Comparison of ENCODE assay signal across 18 cellular contexts in genomic region chr3:40637891-40638290, GRCh38.
A peak's percentile ranks its signal among the peaks of the same experiment; 100 is the strongest.
DNase-seq lines count a peak whose midpoint lies in the region; ATAC-seq and TF ChIP-seq lines count a peak whose summit lies in the region.
"Had no signal": no experiment of that assay in that cellular context is flagged by ENCODE, and none has a peak within 500 bp of the region (broad histone marks: within the 10 kb centered on the region; RNA-seq: fewer than 3 reads in every experiment).

No MANE protein-coding gene starts in this region.

- H4K20me1 ChIP-seq in osteoblast (ENCODE audit: insufficient read depth, low read length) = no peaks in the 10 kb centered on the region
- H4K20me1 ChIP-seq: BLaER1 treated with 17β-estradiol and CSF1 and Interleukin-3, amounts not matched to agents 10 nM and 100 nM had no signal

- intact Hi-C loops in heart right ventricle (cut with DNase I) = no loop called here

- no peak overlapping the region for H3K4ac ChIP-seq in neuronal stem cell (ENCODE audit: low read length)

- no peak overlapping the region for H3K14ac ChIP-seq in neuronal stem cell (ENCODE audit: low read length)

- no peak overlapping the region for H2BK5ac ChIP-seq in neuronal stem cell (ENCODE audit: low read length)

- no peak overlapping the region for H3K23ac ChIP-seq in neuronal stem cell (ENCODE audit: low read depth, low read length, poor library complexity)

- H2BK120ac ChIP-seq in neuronal stem cell (ENCODE audit: low read depth, low read length) = no peak overlapping the region

- H4K8ac ChIP-seq in neuronal stem cell (ENCODE audit: low read depth, low read length) = no peak overlapping the region

- peak overlapping the region; percentile 24 for H2AK5ac ChIP-seq in neuronal stem cell (ENCODE audit: low read depth, low read length)

- no peaks in the 10 kb centered on the region for H3K27me3 ChIP-seq in neuronal stem cell (ENCODE audit: control insufficient read depth in 3 of 3, insufficient read depth in 3 of 3, low read depth in 1 of 3, low read length in 3 of 3)
- no peaks in the 10 kb centered on the region for H3K27me3 ChIP-seq in osteoblast (ENCODE audit: insufficient read depth, low read length)
- H3K27me3 ChIP-seq in heart right ventricle = no peaks in the 10 kb centered on the region
- H3K27me3 ChIP-seq: BLaER1 treated with 17β-estradiol and CSF1 and Interleukin-3, amounts not matched to agents 10 nM and 100 nM had no signal

- no peak for ATAC-seq in heart right ventricle
- ATAC-seq: CD8-positive, alpha-beta T cell; GM12878; HepG2 had no signal

- H3K79me1 ChIP-seq in neuronal stem cell (ENCODE audit: low read depth, low read length) = no peaks in the 10 kb centered on the region

- no CpG with 5 or more reads among the region's 2 CpGs for WGBS in neuronal stem cell (ENCODE audit: extremely low coverage in 2 of 2, insufficient read length in 2 of 2, insufficient replicate concordance in 1 of 2), 2 donors
- WGBS in heart right ventricle, 2 donors = 88 to 91% methylated on average over 2 of the region's 2 CpGs

- H3K9ac ChIP-seq in neuronal stem cell (ENCODE audit: low read depth, low read length, poor library complexity) = no peak overlapping the region
- H3K9ac ChIP-seq: BLaER1 treated with 17β-estradiol and CSF1 and Interleukin-3, amounts not matched to agents 10 nM and 100 nM had no signal

- H3K4me2 ChIP-seq in neuronal stem cell (ENCODE audit: insufficient read depth, low read length, poor library complexity, severe bottlenecking) (no peak overlapping the region), osteoblast (ENCODE audit: insufficient read depth, low read length) (no peak overlapping the region)
- H3K4me2 ChIP-seq: BLaER1 treated with 17β-estradiol and CSF1 and Interleukin-3, amounts not matched to agents 10 nM and 100 nM had no signal

- H3K36me3 ChIP-seq in neuronal stem cell (replicated peaks in 1 of 2; ENCODE audit: control insufficient read depth in 2 of 2, insufficient read depth in 2 of 2, low read length in 2 of 2) = no peaks in the 10 kb centered on the region
- no peaks in the 10 kb centered on the region for H3K36me3 ChIP-seq in osteoblast (ENCODE audit: insufficient read depth, low read length)
- H3K36me3 ChIP-seq in heart right ventricle = no peaks in the 10 kb centered on the region
- H3K36me3 ChIP-seq: BLaER1 treated with 17β-estradiol and CSF1 and Interleukin-3, amounts not matched to agents 10 nM and 100 nM had no signal

- no peaks in the 10 kb centered on the region for H3K79me2 ChIP-seq in osteoblast (ENCODE audit: insufficient read depth, low read length)

- H4K91ac ChIP-seq in neuronal stem cell (ENCODE audit: low read depth, low read length, poor library complexity) = no peak overlapping the region

- H3K27ac ChIP-seq in neuronal stem cell (replicated peaks; ENCODE audit: low read length) (no peak overlapping the region), osteoblast (ENCODE audit: low read depth, low read length) (no peak overlapping the region), heart right ventricle (no peak overlapping the region)
- H3K27ac ChIP-seq: BLaER1 treated with 17β-estradiol and CSF1 and Interleukin-3, amounts not matched to agents 10 nM and 100 nM had no signal

- no peak overlapping the region for H2BK12ac ChIP-seq in neuronal stem cell (ENCODE audit: low read length)

- H3K4me3 ChIP-seq in neuronal stem cell (ENCODE audit: low read length in 2 of 2) (no peak overlapping the region), osteoblast (ENCODE audit: insufficient read depth, low read length) (no peak overlapping the region), heart right ventricle (no peak overlapping the region)
- H3K4me3 ChIP-seq: BLaER1 treated with 17β-estradiol and CSF1 and Interleukin-3, amounts not matched to agents 10 nM and 100 nM; GM12878 had no signal

- H2BK15ac ChIP-seq in neuronal stem cell (ENCODE audit: low read length) = no peak overlapping the region

- H3K4me1 ChIP-seq in neuronal stem cell (ENCODE audit: control insufficient read depth in 2 of 2, insufficient read depth in 1 of 2, low read depth in 1 of 2, low read length in 2 of 2) = no peaks in the 10 kb centered on the region
- no peaks in the 10 kb centered on the region for H3K4me1 ChIP-seq in osteoblast (ENCODE audit: insufficient read depth, low read length)
- H3K4me1 ChIP-seq in heart right ventricle = no peaks in the 10 kb centered on the region
- H3K4me1 ChIP-seq: BLaER1 treated with 17β-estradiol and CSF1 and Interleukin-3, amounts not matched to agents 10 nM and 100 nM had no signal

- H3K9me3 ChIP-seq in neuronal stem cell (replicated peaks in 1 of 2; ENCODE audit: control insufficient read depth in 2 of 2, insufficient read depth in 1 of 2, low read depth in 1 of 2, low read length in 2 of 2) (peaks cover 0 to 4% of the 10 kb centered on the region in 2 donors), osteoblast (ENCODE audit: low read depth, low read length) (no peaks in the 10 kb centered on the region), heart right ventricle (peaks cover 0 to 33% (median 15%) of the 10 kb centered on the region in 11 donors)

- H2AFZ ChIP-seq in neuronal stem cell (ENCODE audit: low read length) (no peak overlapping the region), osteoblast (ENCODE audit: low read length) (no peak overlapping the region)

- H3K18ac ChIP-seq in neuronal stem cell (ENCODE audit: low read length) = no peak overlapping the region

- DNase-seq in A172 (ENCODE audit: low spot score) = peak; percentile 6
- DNase-seq in RPMI7951 (ENCODE audit: low read depth) = peak; percentile 10
- DNase-seq in glomerular visceral epithelial cell (ENCODE audit: extremely low spot score) = peak; percentile 16
- DNase-seq in neuronal stem cell (ENCODE audit: low spot score) = no peak
- no peak for DNase-seq in anterior cingulate cortex (lab: John Stamatoyannopoulos, UW)
- DNase-seq in osteoblast (ENCODE audit: insufficient read length, low spot score, missing footprints) = no peak
- DNase-seq in heart right ventricle = no peak
- DNase-seq in RKO (ENCODE audit: low spot score) = no peak
- DNase-seq: 8988T; CD8-positive, alpha-beta T cell; DMS 273 treated with DMSO at 0.1 percent for 48 hours; DMS53; DND-41; EL; H9 had no signal

- TF ChIP-seq CTCF in osteoblast (IDR thresholded peaks at IDR 0.05; ENCODE audit: extremely low read depth, low read depth, low read length) = no peak
- no peak for TF ChIP-seq CTCF in heart right ventricle (IDR thresholded peaks at IDR 0.05)

Comparison
In these comparisons a context has a peak if more than half of its experiments do, and no peak if none do; other contexts are left out.
1. DNase-seq: peak in A172 (single experiment), RPMI7951 (single experiment) and glomerular visceral epithelial cell (single experiment); none in neuronal stem cell (single experiment), anterior cingulate cortex (0 of 58), osteoblast (single experiment), heart right ventricle (0 of 2) and RKO (single experiment).